10 cellular contexts compared by ENCODE assay signal in the genomic region with DNA sequence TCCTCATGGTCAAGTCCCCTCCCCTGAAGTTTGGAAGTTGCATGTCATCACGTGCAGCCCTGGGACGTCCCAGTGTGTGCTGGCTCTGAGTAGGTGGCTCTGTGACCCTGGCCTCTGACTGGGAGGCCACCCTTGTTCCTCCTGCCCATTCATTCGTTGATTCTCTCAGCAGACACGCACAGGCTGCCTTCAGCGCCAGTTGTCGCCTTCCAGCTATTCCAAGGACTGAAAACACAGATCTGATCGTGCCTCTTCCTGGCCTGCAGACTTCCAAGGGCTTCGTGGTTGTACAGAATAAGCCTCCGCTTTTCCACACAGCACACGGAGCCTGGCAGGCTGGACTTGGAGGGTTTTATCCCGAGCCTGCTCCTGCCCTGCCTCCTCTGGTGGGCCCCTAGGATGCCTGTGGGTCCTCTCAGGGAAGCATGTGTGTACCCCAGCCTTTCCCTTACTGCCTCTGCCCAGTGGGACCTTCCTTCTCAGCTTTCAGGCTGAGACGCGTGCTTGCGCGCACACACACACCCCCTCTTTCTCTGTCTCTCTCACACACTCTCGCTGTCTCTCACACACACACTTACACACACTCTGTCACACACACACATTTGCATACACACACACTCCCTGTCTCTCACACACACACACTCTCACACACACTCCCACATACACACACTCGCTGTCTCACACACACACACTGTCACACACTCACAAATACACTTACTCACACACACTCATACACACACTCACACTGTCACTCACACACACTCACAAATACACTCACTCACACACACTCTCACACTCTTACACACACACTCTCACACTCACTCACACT. TPM values are rescaled to one million over a fixed set of nuclear protein-coding genes. Genes with fewer than 3 reads are reported as not detected.
A peak's percentile ranks its signal among the peaks of the same experiment; 100 is the strongest.
DNase-seq lines count a peak whose midpoint lies in the region; ATAC-seq and TF ChIP-seq lines count a peak whose summit lies in the region.
"Had no signal": no experiment of that assay in that cellular context is flagged by ENCODE, and none has a peak within 500 bp of the region (broad histone marks: within the 10 kb centered on the region; RNA-seq: fewer than 3 reads in every experiment).

No MANE protein-coding gene starts in this region.

- H3K4me1 Mint-ChIP-seq in T-cell: no peaks in the 10 kb centered on the region

- H3K36me3 ChIP-seq in GM23248 (ENCODE audit: low read depth): 0 out of 2 replicates have a peak, but pooled peaks cover 7% of the 10 kb centered on the region
- H3K36me3 ChIP-seq in SJSA1: peaks cover 43% of the 10 kb centered on the region
- H3K36me3 ChIP-seq: Peyer's patch had no signal

- H3K79me2 ChIP-seq in GM23248 (ENCODE audit: insufficient read depth): peaks cover 99% of the 10 kb centered on the region

- H3K4me2 ChIP-seq in GM23248 (ENCODE audit: unreplicated experiment): peak overlapping the region; percentile 43

- H2AFZ ChIP-seq in GM23248: no peak overlapping the region

- H3K27me3 ChIP-seq in GM23248 (replicated peaks; ENCODE audit: insufficient read depth) (no peaks in the 10 kb centered on the region), SJSA1 (replicated peaks) (no peaks in the 10 kb centered on the region), foreskin keratinocyte (no peaks in the 10 kb centered on the region)
- H3K27me3 ChIP-seq: Peyer's patch had no signal

- CTCF ChIA-PET in T-cell (lab: Charles Lee): no interaction called here

- POLR2A ChIA-PET in T-cell (lab: Charles Lee): no interaction called here

- no peak for ATAC-seq in foreskin keratinocyte
- ATAC-seq in sciatic nerve: peak; percentile 74
- no peak for ATAC-seq in GM19324 (IDR thresholded peaks at IDR 0.05; ENCODE audit: low FRiP score, unreplicated experiment)
- no peak for ATAC-seq in T-cell (replicated peaks in 1 of 4)

- H3K36me3 Mint-ChIP-seq in T-cell: no peaks in the 10 kb centered on the region

- DNase-seq in GM23248 (peak; percentile 34), SJSA1 (ENCODE audit: low read depth in 1 of 2, low spot score in 2 of 2) (peak in 1 of 2 experiments; percentile 69), foreskin keratinocyte (no peak), sciatic nerve (ENCODE audit: low spot score) (no peak), G401 (ENCODE audit: low spot score) (no peak), NCI-H526 treated with DMSO at 0.1 percent for 48 hours (lab: John Stamatoyannopoulos, UW) (no peak), T-cell (no peak)
- DNase-seq: HCEC 1CT, Peyer's patch had no signal

- intact Hi-C loops in sciatic nerve (cut with DNase I): no loop called here

- 48 to 52% methylated on average over 17 of the region's 17 CpGs for WGBS in GM23248 (ENCODE audit: low coverage in 1 of 2, low lambda C conversion rate in 2 of 2, missing lambda C conversion rate in 2 of 2), 2 experiments

- H3K27ac Mint-ChIP-seq in T-cell: no peak overlapping the region

- H3F3A ChIP-seq in GM23248 (ENCODE audit: insufficient read depth): peaks cover 81% of the 10 kb centered on the region

- peaks cover 11 to 23% of the 10 kb centered on the region in 2 donors for H3K27me3 Mint-ChIP-seq in T-cell

- peaks cover 60% of the 10 kb centered on the region for H3K4me1 ChIP-seq in GM23248 (ENCODE audit: insufficient read depth)
- H3K4me1 ChIP-seq in SJSA1 (replicated peaks): peaks cover 89% of the 10 kb centered on the region
- H3K4me1 ChIP-seq in foreskin keratinocyte: peaks cover 25% of the 10 kb centered on the region

- H4K20me1 ChIP-seq in GM23248 (ENCODE audit: insufficient read depth): peaks cover 28% of the 10 kb centered on the region

- H3K9ac ChIP-seq in GM23248: peak overlapping the region; percentile 24; the same call in 1 of the 2 replicates

- H3K9me3 ChIP-seq in GM23248 (ENCODE audit: low read depth) (no peaks in the 10 kb centered on the region), SJSA1 (replicated peaks) (no peaks in the 10 kb centered on the region)
- H3K9me3 ChIP-seq: Peyer's patch had no signal

- no peaks in the 10 kb centered on the region for H3K9me2 ChIP-seq in GM23248 (ENCODE audit: insufficient read depth)

- H3K4me3 ChIP-seq in GM23248 (peak overlapping the region; percentile 28; the same call in 1 of the 2 replicates), SJSA1 (no peak overlapping the region)
- H3K4me3 ChIP-seq: Peyer's patch had no signal

- H3K27ac ChIP-seq in GM23248 (peak overlapping the region; percentile 21), SJSA1 (peak overlapping the region; percentile 91), foreskin keratinocyte (peak overlapping the region; percentile 76)
- H3K27ac ChIP-seq: Peyer's patch had no signal

- no peak for TF ChIP-seq CTCF in foreskin keratinocyte (conservative IDR thresholded peaks at IDR 0.05)

- H3K9me3 Mint-ChIP-seq in T-cell: peaks cover 0 to 4% (median 0%) of the 10 kb centered on the region in 3 donors

- H3K4me3 Mint-ChIP-seq in T-cell: no peak overlapping the region

- in situ Hi-C loops in GM23248 (cut with MboI): loop anchor here (25.0 kb wide), 1 partner anchor 407 kb away; no protein-coding TSS in a partner anchor
- in situ Hi-C loops in G401 (cut with HindIII; ENCODE audit: low sequenced_read_pairs): no loop called here

RNA-seq across cellular contexts. Expression of gene SH3BP4, which starts 17.7 kb away (rescaled TPM):
- total RNA-seq in GM23248 (2014; rRNA removed; shearing (Covaris generic)): 96.0 and 100 TPM in 2 replicates
- polyA plus RNA-seq in GM23248 (2016; fragmentation: Nextera tagmentation; extraction: Ambion mirVana) (59.3 and 59.5 TPM in 2 replicates), foreskin keratinocyte (16.4 and 19.4 TPM in 2 replicates)
- 78.6 and 117 TPM in 2 replicates for total RNA-seq in SJSA1 (2014; rRNA removed; shearing (Covaris generic))
- total RNA-seq in foreskin keratinocyte (45.9 and 46.1 TPM in 2 replicates), sciatic nerve (26.7 TPM), T-cell (1 to 10 TPM in 1 of 5 donors, under 1 TPM in 4; 0.14 to 1.3 (median 0.50) TPM)
- 34.8 and 49.1 TPM in 2 replicates for total RNA-seq in G401 (2014; rRNA removed; shearing (Covaris generic))

Comparison
In these comparisons a context has a peak if more than half of its experiments do, and no peak if none do; other contexts are left out.
1. H3K27ac ChIP-seq: peak in every context shown above with its lines; median percentile 91 in SJSA1; 76 in foreskin keratinocyte; 21 in GM23248.
2. RNA of gene SH3BP4, which starts 17.7 kb away (total RNA-seq): 78.6 to 117 TPM in SJSA1, 96.0 to 100 TPM in GM23248, 34.8 to 49.1 TPM in G401, 45.9 to 46.1 TPM in foreskin keratinocyte and 26.7 TPM in sciatic nerve (single experiment); 0.14 to 1.3 TPM in T-cell; every median in the first group is over 10 times any median in the second.